ENCODE assay signal across 10 cellular contexts in genomic region chr16:75064403-75065148, GRCh38. TPM values are rescaled to one million over a fixed set of nuclear protein-coding genes. Genes with fewer than 3 reads are reported as not detected.
A peak's percentile ranks its signal among the peaks of the same experiment; 100 is the strongest.
DNase-seq lines count a peak whose midpoint lies in the region; ATAC-seq and TF ChIP-seq lines count a peak whose summit lies in the region.
"Had no signal": no experiment of that assay in that cellular context is flagged by ENCODE, and none has a peak within 500 bp of the region (broad histone marks: within the 10 kb centered on the region; RNA-seq: fewer than 3 reads in every experiment).

No MANE protein-coding gene starts in this region.

- peak overlapping the region in 3 of 4 donors; percentile 76 to 93 (median 91) for H3K27ac ChIP-seq in Peyer's patch
- H3K27ac ChIP-seq: ascending aorta had no signal

- no peaks in the 10 kb centered on the region for H3K36me3 ChIP-seq in Peyer's patch
- H3K36me3 ChIP-seq: ascending aorta had no signal

- TF ChIP-seq POLR2A in Peyer's patch (IDR thresholded peaks at IDR 0.05), result peak in 1 of 2 donors; percentile 28

- no peaks in the 10 kb centered on the region for H3K27me3 ChIP-seq in Peyer's patch
- H3K27me3 ChIP-seq: ascending aorta had no signal

- H3K36me3 Mint-ChIP-seq in effector memory CD8-positive, alpha-beta T cell (ENCODE audit: insufficient read depth), result peaks cover 7% of the 10 kb centered on the region

- no peak for TF ChIP-seq CTCF in Peyer's patch (IDR thresholded peaks at IDR 0.05)

- H3K9me3 Mint-ChIP-seq in effector memory CD8-positive, alpha-beta T cell, result no peaks in the 10 kb centered on the region
- H3K9me3 Mint-ChIP-seq in stimulated activated naive CD8-positive, alpha-beta T cell treated with anti-CD3 and anti-CD28 coated beads, Interleukin-15, amount 100 ng/mL, for 72 hours, result peaks cover 0 to 2% of the 10 kb centered on the region in 2 donors

- ATAC-seq in effector memory CD8-positive, alpha-beta T cell (replicated peaks), result peak; percentile 43
- peak; percentile 76 for ATAC-seq in stimulated activated naive CD8-positive, alpha-beta T cell treated with anti-CD3 and anti-CD28 coated beads, Interleukin-15, amount 100 ng/mL, for 72 hours
- no peak for ATAC-seq in HG03439 (IDR thresholded peaks at IDR 0.05; ENCODE audit: unreplicated experiment)

- no peaks in the 10 kb centered on the region for H3K9me3 ChIP-seq in Peyer's patch
- H3K9me3 ChIP-seq: ascending aorta had no signal

- peaks cover 0 to 5% of the 10 kb centered on the region in 2 donors for H3K27me3 Mint-ChIP-seq in effector memory CD8-positive, alpha-beta T cell
- H3K27me3 Mint-ChIP-seq in stimulated activated naive CD8-positive, alpha-beta T cell treated with anti-CD3 and anti-CD28 coated beads, Interleukin-15, amount 100 ng/mL, for 72 hours, result peaks cover 11% of the 10 kb centered on the region

- peaks cover 0 to 29% (median 6%) of the 10 kb centered on the region in 4 donors for H3K4me1 ChIP-seq in Peyer's patch

- H3K27ac Mint-ChIP-seq in effector memory CD8-positive, alpha-beta T cell, result peak overlapping the region; percentile 70 to 84
- peak overlapping the region in 1 of 2 donors; percentile 92 for H3K27ac Mint-ChIP-seq in stimulated activated naive CD8-positive, alpha-beta T cell treated with anti-CD3 and anti-CD28 coated beads, Interleukin-15, amount 100 ng/mL, for 72 hours

- peak overlapping the region in 2 of 4 donors; percentile 10 to 12 for H3K4me3 ChIP-seq in Peyer's patch
- H3K4me3 ChIP-seq: ascending aorta had no signal

- H3K4me3 Mint-ChIP-seq in effector memory CD8-positive, alpha-beta T cell, result peak overlapping the region; percentile 71 to 80
- peak overlapping the region; percentile 62 to 70 for H3K4me3 Mint-ChIP-seq in stimulated activated naive CD8-positive, alpha-beta T cell treated with anti-CD3 and anti-CD28 coated beads, Interleukin-15, amount 100 ng/mL, for 72 hours

- H3K4me1 Mint-ChIP-seq in effector memory CD8-positive, alpha-beta T cell (ENCODE audit: low read depth in 2 of 2), result peaks cover 12 to 15% of the 10 kb centered on the region in 2 donors
- H3K4me1 Mint-ChIP-seq in stimulated activated naive CD8-positive, alpha-beta T cell treated with anti-CD3 and anti-CD28 coated beads, Interleukin-15, amount 100 ng/mL, for 72 hours, result peaks cover 44% of the 10 kb centered on the region

- DNase-seq in NCI-H2171 treated with DMSO at 0.1 percent for 48 hours (lab: John Stamatoyannopoulos, UW), result peak; percentile 29
- no peak for DNase-seq in NCI-H2171 (lab: John Stamatoyannopoulos, UW)
- peak in 2 of 3 donors; percentile 75 to 82 for DNase-seq in Peyer's patch
- no peak for DNase-seq in effector memory CD8-positive, alpha-beta T cell
- DNase-seq in stimulated activated naive CD8-positive, alpha-beta T cell treated with anti-CD3 and anti-CD28 coated beads, Interleukin-15, amount 100 ng/mL, for 72 hours, result peak; percentile 18 to 23
- DNase-seq in D341Med (ENCODE audit: low spot score), result no peak
- no peak for DNase-seq in DMS114 treated with DMSO at 0.1 percent for 48 hours (lab: John Stamatoyannopoulos, UW; ENCODE audit: unreplicated experiment)
- DNase-seq: 8988T had no signal

RNA-seq across cellular contexts. Expression of gene LDHD, which starts 52.0 kb away (rescaled TPM):
- total RNA-seq in Peyer's patch, result 10 to 100 TPM in 3 of 4 donors, 1 to 10 TPM in 1; 2.5 to 37.0 (median 22.4) TPM

Comparison
In these comparisons a context has a peak if more than half of its experiments do, and no peak if none do; other contexts are left out.
1. DNase-seq: peak in NCI-H2171 treated with DMSO at 0.1 percent for 48 hours (single experiment), Peyer's patch (2 of 3) and stimulated activated naive CD8-positive, alpha-beta T cell treated with anti-CD3 and anti-CD28 coated beads, Interleukin-15, amount 100 ng/mL, for 72 hours (2 of 2); none in NCI-H2171 (single experiment), effector memory CD8-positive, alpha-beta T cell (0 of 3), D341Med (single experiment) and DMS114 treated with DMSO at 0.1 percent for 48 hours (single experiment).